Comparison of ENCODE assay signal across 8 cellular contexts in genomic region chr5:76715734-76716455, GRCh38. TPM values are rescaled to one million over a fixed set of nuclear protein-coding genes. Genes with fewer than 3 reads are reported as not detected.
DNase-seq lines count a peak whose midpoint lies in the region; ATAC-seq, FAIRE-seq and TF ChIP-seq lines count a peak whose summit lies in the region.

TSS of gene F2R (plus strand) at chr5:76716126. CDS start at chr5:76716308, 182 bp downstream.

- H3K9me3 Mint-ChIP-seq in activated naive CD8-positive, alpha-beta T cell treated with anti-CD3 and anti-CD28 coated beads for 36 hours, result no peaks in the 10 kb centered on the region
- no peaks in the 10 kb centered on the region for H3K9me3 Mint-ChIP-seq in progenitor cell of endocrine pancreas (ENCODE audit: low read depth)

- 1% methylated on average over 21 to 82 of the region's 82 CpGs for WGBS in heart left ventricle, 4 donors

- no peak for TF ChIP-seq POLR2A in heart left ventricle (IDR thresholded peaks at IDR 0.05)

- ATAC-seq in HG03354 (IDR thresholded peaks at IDR 0.05; ENCODE audit: poor library complexity, severe bottlenecking, unreplicated experiment) (peak; percentile 80), SK-N-SH treated with all-trans-retinoic acid at 6 μM for 48 hours (peak; percentile 83), heart left ventricle (peak; percentile 40 to 89 (median 86)), HG03565 (IDR thresholded peaks at IDR 0.05; ENCODE audit: unreplicated experiment) (no peak)

- peaks cover 24% of the 10 kb centered on the region for H3K4me1 Mint-ChIP-seq in activated naive CD8-positive, alpha-beta T cell treated with anti-CD3 and anti-CD28 coated beads for 36 hours
- H3K4me1 Mint-ChIP-seq in progenitor cell of endocrine pancreas (ENCODE audit: low read depth), result peaks cover 14% of the 10 kb centered on the region

- peaks cover 0 to 25% (median 0%) of the 10 kb centered on the region in 9 donors for H3K27me3 ChIP-seq in heart left ventricle

- no peaks in the 10 kb centered on the region for H3K36me3 ChIP-seq in heart left ventricle

- H3K4me3 ChIP-seq in heart left ventricle, result peak within 1 kb of the TSS; percentile 66 to 95 (median 83)

- no peaks in the 10 kb centered on the region for H3K9me3 ChIP-seq in heart left ventricle

- H3K36me3 Mint-ChIP-seq in activated naive CD8-positive, alpha-beta T cell treated with anti-CD3 and anti-CD28 coated beads for 36 hours, result no peaks in the 10 kb centered on the region
- H3K36me3 Mint-ChIP-seq in progenitor cell of endocrine pancreas (ENCODE audit: insufficient read depth), result peaks cover 3% of the 10 kb centered on the region

- TF ChIP-seq CTCF in heart left ventricle (IDR thresholded peaks at IDR 0.05), result peak; percentile 35 to 76 (median 58)
- TF ChIP-seq CTCF in progenitor cell of endocrine pancreas (IDR thresholded peaks at IDR 0.05; ENCODE audit: unreplicated experiment), result peak; percentile 83

- no peak for FAIRE-seq in GM19239 (lab: Jason Lieb, UNC)

- intact Hi-C loops in heart left ventricle (cut with DNase I), result loop anchor here in 5 of 10 donors (2.0 to 10.0 kb wide), 5 partner anchors 23 to 319 kb away; partner anchors contain the start of gene AGGF1 (in 1 of the 5)

- peak within 1 kb of the TSS; percentile 20 to 92 (median 76) for H3K27ac ChIP-seq in heart left ventricle

- peaks cover 0 to 60% (median 19%) of the 10 kb centered on the region in 12 donors for H3K4me1 ChIP-seq in heart left ventricle

- H3K27me3 Mint-ChIP-seq in activated naive CD8-positive, alpha-beta T cell treated with anti-CD3 and anti-CD28 coated beads for 36 hours, result peaks cover 69% of the 10 kb centered on the region
- H3K27me3 Mint-ChIP-seq in progenitor cell of endocrine pancreas, result peaks cover 23% of the 10 kb centered on the region

- peak within 1 kb of the TSS; percentile 54 for H3K27ac Mint-ChIP-seq in activated naive CD8-positive, alpha-beta T cell treated with anti-CD3 and anti-CD28 coated beads for 36 hours
- peak within 1 kb of the TSS; percentile 79 for H3K27ac Mint-ChIP-seq in progenitor cell of endocrine pancreas

- peak within 1 kb of the TSS; percentile 80 for H3K4me3 Mint-ChIP-seq in activated naive CD8-positive, alpha-beta T cell treated with anti-CD3 and anti-CD28 coated beads for 36 hours
- peak within 1 kb of the TSS; percentile 81 for H3K4me3 Mint-ChIP-seq in progenitor cell of endocrine pancreas (ENCODE audit: low read depth)

- DNase-seq in AML-193 (lab: John Stamatoyannopoulos, UW), result peak; percentile 14 to 18
- peak; percentile 45 for DNase-seq in GM19239 (ENCODE audit: insufficient read length, low spot score)
- DNase-seq in activated naive CD8-positive, alpha-beta T cell treated with anti-CD3 and anti-CD28 coated beads for 36 hours, result peak; percentile 53
- DNase-seq in heart left ventricle, result peak; percentile 65 to 82 (median 78)
- DNase-seq in progenitor cell of endocrine pancreas (ENCODE audit: low spot score, unreplicated experiment), result peak; percentile 62

TF ChIP-seq in SK-N-SH treated with all-trans-retinoic acid at 6 μM for 48 hours, 23 proteins besides CTCF, POLR2A, EP300 and RAD21:
- TF ChIP-seq, protein P1, sequence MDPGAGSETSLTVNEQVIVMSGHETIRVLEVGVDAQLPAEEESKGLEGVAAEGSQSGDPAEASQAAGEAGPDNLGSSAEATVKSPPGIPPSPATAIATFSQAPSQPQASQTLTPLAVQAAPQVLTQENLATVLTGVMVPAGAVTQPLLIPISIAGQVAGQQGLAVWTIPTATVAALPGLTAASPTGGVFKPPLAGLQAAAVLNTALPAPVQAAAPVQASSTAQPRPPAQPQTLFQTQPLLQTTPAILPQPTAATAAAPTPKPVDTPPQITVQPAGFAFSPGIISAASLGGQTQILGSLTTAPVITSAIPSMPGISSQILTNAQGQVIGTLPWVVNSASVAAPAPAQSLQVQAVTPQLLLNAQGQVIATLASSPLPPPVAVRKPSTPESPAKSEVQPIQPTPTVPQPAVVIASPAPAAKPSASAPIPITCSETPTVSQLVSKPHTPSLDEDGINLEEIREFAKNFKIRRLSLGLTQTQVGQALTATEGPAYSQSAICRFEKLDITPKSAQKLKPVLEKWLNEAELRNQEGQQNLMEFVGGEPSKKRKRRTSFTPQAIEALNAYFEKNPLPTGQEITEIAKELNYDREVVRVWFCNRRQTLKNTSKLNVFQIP (CRISPR knock-in tag; IDR thresholded peaks at IDR 0.05; ENCODE audit: borderline replicate concordance, low read depth), result no peak
- TF ChIP-seq ZFP3 (CRISPR knock-in tag; IDR thresholded peaks at IDR 0.05) (no peak), CSDC2 (CRISPR knock-in tag; IDR thresholded peaks at IDR 0.05) (no peak), OSR1 (CRISPR knock-in tag; IDR thresholded peaks at IDR 0.05) (no peak), ISL1 (CRISPR knock-in tag; IDR thresholded peaks at IDR 0.05) (no peak)
- TF ChIP-seq, protein P2, sequence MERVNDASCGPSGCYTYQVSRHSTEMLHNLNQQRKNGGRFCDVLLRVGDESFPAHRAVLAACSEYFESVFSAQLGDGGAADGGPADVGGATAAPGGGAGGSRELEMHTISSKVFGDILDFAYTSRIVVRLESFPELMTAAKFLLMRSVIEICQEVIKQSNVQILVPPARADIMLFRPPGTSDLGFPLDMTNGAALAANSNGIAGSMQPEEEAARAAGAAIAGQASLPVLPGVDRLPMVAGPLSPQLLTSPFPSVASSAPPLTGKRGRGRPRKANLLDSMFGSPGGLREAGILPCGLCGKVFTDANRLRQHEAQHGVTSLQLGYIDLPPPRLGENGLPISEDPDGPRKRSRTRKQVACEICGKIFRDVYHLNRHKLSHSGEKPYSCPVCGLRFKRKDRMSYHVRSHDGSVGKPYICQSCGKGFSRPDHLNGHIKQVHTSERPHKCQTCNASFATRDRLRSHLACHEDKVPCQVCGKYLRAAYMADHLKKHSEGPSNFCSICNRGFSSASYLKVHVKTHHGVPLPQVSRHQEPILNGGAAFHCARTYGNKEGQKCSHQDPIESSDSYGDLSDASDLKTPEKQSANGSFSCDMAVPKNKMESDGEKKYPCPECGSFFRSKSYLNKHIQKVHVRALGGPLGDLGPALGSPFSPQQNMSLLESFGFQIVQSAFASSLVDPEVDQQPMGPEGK (CRISPR knock-in tag; IDR thresholded peaks at IDR 0.05; ENCODE audit: borderline replicate concordance), result peak; percentile 53; the same call in 1 of the 2 replicates

RNA-seq across cellular contexts. Expression of gene F2R, which starts in this region (rescaled TPM):
- 1 to 10 TPM; 2.2 to 2.8 TPM for total RNA-seq in activated naive CD8-positive, alpha-beta T cell treated with anti-CD3 and anti-CD28 coated beads for 36 hours
- total RNA-seq in heart left ventricle, result 10 to 100 TPM in 7 of 9 donors, 1 to 10 TPM in 2; 8.6 to 28.2 (median 13.6) TPM
- 10 to 100 TPM in 1 of 2 donors, 1 to 10 TPM in 1; 2.5 to 19.3 TPM for polyA plus RNA-seq in heart left ventricle
- 25.1 and 28.7 TPM in 2 replicates for total RNA-seq in progenitor cell of endocrine pancreas

Comparison
In these comparisons a context has a peak if more than half of its experiments do, and no peak if none do; other contexts are left out.
1. DNase-seq: peak in every context shown above with its lines; median percentile 78 in heart left ventricle; 62 in progenitor cell of endocrine pancreas; 53 in activated naive CD8-positive, alpha-beta T cell treated with anti-CD3 and anti-CD28 coated beads for 36 hours; 45 in GM19239; 16 in AML-193.